ENCODE assay signal across 8 cellular contexts in the genomic region with DNA sequence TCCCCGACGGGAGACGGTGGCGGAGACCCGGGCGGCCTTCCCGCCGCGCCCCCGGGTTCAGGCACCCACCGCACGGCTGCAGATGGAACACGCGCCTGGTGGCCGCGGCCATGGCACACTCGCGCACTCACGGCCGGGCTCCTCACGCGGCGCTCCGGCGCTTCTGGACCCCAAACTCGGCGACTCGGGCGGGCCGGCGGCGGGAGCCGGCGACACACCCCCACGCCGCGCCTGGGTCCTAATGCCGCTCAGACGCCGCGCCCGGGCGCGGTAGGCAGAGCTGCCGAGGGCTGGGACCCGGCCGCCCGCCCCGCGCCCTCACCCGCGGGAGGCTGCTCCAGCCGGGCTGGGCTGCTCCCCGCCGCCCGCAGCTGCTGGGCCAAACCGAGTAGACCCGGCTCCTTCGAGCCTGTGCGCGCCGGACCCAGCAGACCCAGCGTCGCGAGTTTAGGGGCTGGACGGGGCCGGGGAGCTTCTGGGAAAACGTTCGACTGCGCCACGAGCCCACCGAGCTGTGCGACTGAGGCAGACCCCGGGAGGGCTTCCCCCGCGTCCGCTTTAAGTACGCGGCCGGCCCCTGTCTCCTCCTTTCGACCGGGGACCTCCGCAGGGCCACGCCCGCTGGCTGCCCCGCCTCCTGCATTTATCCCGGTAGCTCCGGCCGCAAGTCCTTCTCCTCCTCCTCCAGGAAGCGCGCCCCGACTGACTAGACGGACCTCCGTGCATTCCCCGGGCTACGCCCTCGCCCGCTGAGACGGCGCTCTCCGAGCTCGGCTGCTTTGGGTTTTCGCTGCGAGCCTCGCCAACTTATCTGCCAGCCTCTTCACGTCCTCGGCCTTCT. TPM values are rescaled to one million over a fixed set of nuclear protein-coding genes. Genes with fewer than 3 reads are reported as not detected.
DNase-seq lines count a peak whose midpoint lies in the region; ATAC-seq and TF ChIP-seq lines count a peak whose summit lies in the region.

Gene SLC4A11 (minus strand): TSS at position 165 of the 841 bp plus-strand sequence. CDS start 53 bp downstream, at position 112.

- WGBS in upper lobe of left lung, 2 donors = 1 to 2% methylated on average over 19 to 65 of the region's 107 CpGs

- CTCF ChIA-PET in activated CD4-positive, alpha-beta T cell treated with anti-CD3 and anti-CD28 coated beads, Interleukin-2, amount 10 ng/mL, durations not matched to agents 7 days and 5 days (lab: Charles Lee) = interaction anchor here (0.9 to 1.6 kb wide), 4 partner anchors 10 to 35 kb away, joined by 3 to 4 read pairs (median 4); no protein-coding TSS in a partner anchor

- peaks cover 83% of the 10 kb centered on the region for H3K27me3 ChIP-seq in BLaER1
- H3K27me3 ChIP-seq in mononuclear cell (ENCODE audit: insufficient read depth, low read length) = peaks cover 42% of the 10 kb centered on the region
- peaks cover 0 to 35% (median 16%) of the 10 kb centered on the region in 4 donors for H3K27me3 ChIP-seq in upper lobe of left lung

- POLR2A ChIA-PET in activated CD4-positive, alpha-beta T cell treated with anti-CD3 and anti-CD28 coated beads, Interleukin-2, amount 10 ng/mL, durations not matched to agents 7 days and 5 days (lab: Charles Lee) = no interaction called here

- H3K36me3 ChIP-seq in BLaER1 (no peaks in the 10 kb centered on the region), upper lobe of left lung (no peaks in the 10 kb centered on the region)

- H3K9me3 ChIP-seq in BLaER1 (no peaks in the 10 kb centered on the region), mononuclear cell (ENCODE audit: low read depth, low read length) (no peaks in the 10 kb centered on the region), upper lobe of left lung (no peaks in the 10 kb centered on the region)

- TF ChIP-seq POLR2A in upper lobe of left lung (IDR thresholded peaks at IDR 0.05) = no peak

- peaks cover 34% of the 10 kb centered on the region for H4K20me1 ChIP-seq in BLaER1

- H3K27ac ChIP-seq in BLaER1 = no peak within 1 kb of the TSS
- H3K27ac ChIP-seq in upper lobe of left lung = peak within 1 kb of the TSS in 1 of 4 donors; percentile 37

- H3K27me3 Mint-ChIP-seq in activated CD4-positive, alpha-beta T cell treated with anti-CD3 and anti-CD28 coated beads, Interleukin-2, amount 10 ng/mL, durations not matched to agents 7 days and 5 days = peaks cover 55% of the 10 kb centered on the region

- peaks cover 10% of the 10 kb centered on the region for H3K4me1 Mint-ChIP-seq in activated CD4-positive, alpha-beta T cell treated with anti-CD3 and anti-CD28 coated beads, Interleukin-2, amount 10 ng/mL, durations not matched to agents 7 days and 5 days

- H3K4me2 ChIP-seq in BLaER1 = peak within 1 kb of the TSS; percentile 98

- no peaks in the 10 kb centered on the region for H3K36me3 Mint-ChIP-seq in activated CD4-positive, alpha-beta T cell treated with anti-CD3 and anti-CD28 coated beads, Interleukin-2, amount 10 ng/mL, durations not matched to agents 7 days and 5 days (ENCODE audit: low read depth)

- TF ChIP-seq CTCF in epithelial cell of esophagus (IDR thresholded peaks at IDR 0.05; ENCODE audit: insufficient read depth, low read depth, low read length, missing control alignments) (no peak), upper lobe of left lung (IDR thresholded peaks at IDR 0.05) (no peak)

- DNase-seq in NCI-H1048 (lab: John Stamatoyannopoulos, UW) (peak; percentile 16), epithelial cell of esophagus (ENCODE audit: low read depth) (peak; percentile 90), upper lobe of left lung (peak; percentile 77 to 93), COR-L47 (lab: John Stamatoyannopoulos, UW) (no peak)
- DNase-seq in activated CD4-positive, alpha-beta T cell treated with anti-CD3 and anti-CD28 coated beads, Interleukin-2, amount 10 ng/mL, durations not matched to agents 7 days and 5 days = peak; percentile 30

- no peak within 1 kb of the TSS for H3K27ac Mint-ChIP-seq in activated CD4-positive, alpha-beta T cell treated with anti-CD3 and anti-CD28 coated beads, Interleukin-2, amount 10 ng/mL, durations not matched to agents 7 days and 5 days

- H3K9me3 Mint-ChIP-seq in activated CD4-positive, alpha-beta T cell treated with anti-CD3 and anti-CD28 coated beads, Interleukin-2, amount 10 ng/mL, durations not matched to agents 7 days and 5 days = no peaks in the 10 kb centered on the region

- H3K4me1 ChIP-seq in BLaER1 = peaks cover 24% of the 10 kb centered on the region
- H3K4me1 ChIP-seq in mononuclear cell (ENCODE audit: insufficient read depth, low read length) = peaks cover 28% of the 10 kb centered on the region
- H3K4me1 ChIP-seq in upper lobe of left lung = peaks cover 13 to 30% (median 23%) of the 10 kb centered on the region in 4 donors

- peak within 1 kb of the TSS; percentile 81 for H3K4me3 Mint-ChIP-seq in activated CD4-positive, alpha-beta T cell treated with anti-CD3 and anti-CD28 coated beads, Interleukin-2, amount 10 ng/mL, durations not matched to agents 7 days and 5 days

- peak within 1 kb of the TSS; percentile 63 for H3K9ac ChIP-seq in BLaER1

- H3K4me3 ChIP-seq in BLaER1 (peak within 1 kb of the TSS; percentile 82), epithelial cell of esophagus (ENCODE audit: low read length) (peak within 1 kb of the TSS; percentile 93), mononuclear cell (ENCODE audit: low read length) (peak within 1 kb of the TSS; percentile 45), upper lobe of left lung (peak within 1 kb of the TSS; percentile 34 to 98 (median 82))

- TF ChIP-seq EP300 in upper lobe of left lung (IDR thresholded peaks at IDR 0.05) = no peak

- ATAC-seq in GM19372 (IDR thresholded peaks at IDR 0.05; ENCODE audit: low read depth, unreplicated experiment) (peak; percentile 54), upper lobe of left lung (ENCODE audit: low FRiP score in 2 of 2) (peak; percentile 5 to 90)

RNA-seq across cellular contexts. Expression of gene SLC4A11, which starts in this region (rescaled TPM):
- under 1 TPM; 0.50 to 0.77 TPM for total RNA-seq in activated CD4-positive, alpha-beta T cell treated with anti-CD3 and anti-CD28 coated beads, Interleukin-2, amount 10 ng/mL, durations not matched to agents 7 days and 5 days
- total RNA-seq in mononuclear cell (0.21 TPM), upper lobe of left lung (10 to 100 TPM in 1 of 6 donors, 1 to 10 TPM in 5; 2.6 to 14.9 (median 5.2) TPM)

Comparison
In these comparisons a context has a peak if more than half of its experiments do, and no peak if none do; other contexts are left out.
1. Peak in DNase-seq in activated CD4-positive, alpha-beta T cell treated with anti-CD3 and anti-CD28 coated beads, Interleukin-2, amount 10 ng/mL, durations not matched to agents 7 days and 5 days; RNA of the gene not detected or under 1 TPM.